ENCODE assay signal across 8 cellular contexts in genomic region chr11:62806611-62807121, GRCh38. TPM values are rescaled to one million over a fixed set of nuclear protein-coding genes. Genes with fewer than 3 reads are reported as not detected.
DNase-seq lines count a peak whose midpoint lies in the region; FAIRE-seq and TF ChIP-seq lines count a peak whose summit lies in the region.

No MANE protein-coding gene starts in this region.

- peaks cover 0 to 2% of the 10 kb centered on the region in 2 experiments for H4K20me1 ChIP-seq in H1 (replicated peaks in 1 of 2; ENCODE audit: control insufficient read depth in 1 of 2, insufficient read depth in 2 of 2, low read length in 2 of 2)

- H3K9me3 ChIP-seq in H1 (ENCODE audit: insufficient read depth in 2 of 2, low read depth in 1 of 2, low read length in 1 of 2) (no peaks in the 10 kb centered on the region), neuronal stem cell (replicated peaks in 1 of 2; ENCODE audit: control insufficient read depth in 2 of 2, insufficient read depth in 1 of 2, low read depth in 1 of 2, low read length in 2 of 2) (no peaks in the 10 kb centered on the region), SJCRH30 (replicated peaks) (no peaks in the 10 kb centered on the region)

- H4K91ac ChIP-seq in H1 (replicated peaks; ENCODE audit: insufficient read length, low read length) (no peak overlapping the region), neuronal stem cell (ENCODE audit: low read depth, low read length, poor library complexity) (no peak overlapping the region)

- H3K4ac ChIP-seq in H1 (replicated peaks; ENCODE audit: insufficient read length, low read depth, low read length), result no peak overlapping the region
- H3K4ac ChIP-seq in neuronal stem cell (ENCODE audit: low read length), result no peak overlapping the region

- H2AK5ac ChIP-seq in H1 (ENCODE audit: low read depth, low read length), result no peak overlapping the region
- H2AK5ac ChIP-seq in neuronal stem cell (ENCODE audit: low read depth, low read length), result no peak overlapping the region

- TF ChIP-seq RAD21 in H1 (IDR thresholded peaks at IDR 0.05 in 1 of 2, conservative IDR thresholded peaks at IDR 0.05 in 1 of 2; ENCODE audit: low read depth in 2 of 2, low read length in 2 of 2), result no peak

- no peak overlapping the region for H3K18ac ChIP-seq in H1 (ENCODE audit: extremely low read depth, low read length)
- no peak overlapping the region for H3K18ac ChIP-seq in neuronal stem cell (ENCODE audit: low read length)

- H3K27me3 ChIP-seq in H1 (replicated peaks in 1 of 4; ENCODE audit: control insufficient read depth in 3 of 4, extremely low read depth in 1 of 4, insufficient read depth in 3 of 4, low read length in 3 of 4) (no peaks in the 10 kb centered on the region), neuronal stem cell (ENCODE audit: control insufficient read depth in 3 of 3, insufficient read depth in 3 of 3, low read depth in 1 of 3, low read length in 3 of 3) (no peaks in the 10 kb centered on the region), SJCRH30 (no peaks in the 10 kb centered on the region)

- TF ChIP-seq EP300 in H1 (IDR thresholded peaks at IDR 0.05; ENCODE audit: borderline replicate concordance in 1 of 2, low read depth in 2 of 2, low read length in 2 of 2), result no peak

- no peak overlapping the region for H3K56ac ChIP-seq in H1 (replicated peaks; ENCODE audit: insufficient read length, low read depth, low read length)

- H3K27ac ChIP-seq in H1 (ENCODE audit: low read depth, low read length) (no peak overlapping the region), neuronal stem cell (replicated peaks; ENCODE audit: low read length) (peak overlapping the region; percentile 26), SJCRH30 (no peak overlapping the region)

- POLR2A ChIA-PET in H1 (lab: Charles Lee; ENCODE audit: partially characterized antibody), result interaction anchor here (0.6 to 10.0 kb wide), 35 partner anchors 9 to 1538 kb away, joined by 3 to 251 read pairs (median 8); partner anchors contain the start of genes B3GAT3, BSCL2, C11orf98 and CSKMT

- peak; percentile 42 for DNase-seq in ELR (ENCODE audit: low read depth)
- DNase-seq in OCI-M1 (lab: John Stamatoyannopoulos, UW), result peak; percentile 44
- no peak for DNase-seq in H1 (ENCODE audit: low read depth in 1 of 2, low spot score in 2 of 2)
- DNase-seq in neuronal stem cell (ENCODE audit: low spot score), result no peak
- no peak for DNase-seq in NCI-H345 treated with DMSO at 0.1 percent for 48 hours (lab: John Stamatoyannopoulos, UW; ENCODE audit: unreplicated experiment)
- DNase-seq in DMS 273 (lab: John Stamatoyannopoulos, UW; ENCODE audit: unreplicated experiment), result no peak
- no peak for DNase-seq in SJCRH30
- no peak for DNase-seq in D341Med (ENCODE audit: low spot score)

- H3K23ac ChIP-seq in H1 (ENCODE audit: insufficient read length) (no peak overlapping the region), neuronal stem cell (ENCODE audit: low read depth, low read length, poor library complexity) (no peak overlapping the region)

- H2BK5ac ChIP-seq in H1 (ENCODE audit: low read depth, low read length) (no peak overlapping the region), neuronal stem cell (ENCODE audit: low read length) (no peak overlapping the region)

- H3K23me2 ChIP-seq in H1 (ENCODE audit: low read depth, low read length), result peaks cover 4% of the 10 kb centered on the region; the same call in 1 of the 2 replicates

- H2AFZ ChIP-seq in H1 (ENCODE audit: low read length), result no peak overlapping the region
- H2AFZ ChIP-seq in neuronal stem cell (ENCODE audit: low read length), result no peak overlapping the region

- 87% methylated on average over 5 of the region's 5 CpGs; no CpG with 5 or more reads in 1 of the 2 experiments for WGBS in H1 (ENCODE audit: extremely low coverage in 1 of 2, insufficient coverage in 1 of 2, insufficient read length in 1 of 2, insufficient replicate concordance in 2 of 2, low coverage in 1 of 2, low lambda C conversion rate in 2 of 2, missing lambda C conversion rate in 1 of 2), 2 experiments
- no CpG with 5 or more reads among the region's 5 CpGs for WGBS in neuronal stem cell (ENCODE audit: extremely low coverage in 2 of 2, insufficient read length in 2 of 2, insufficient replicate concordance in 1 of 2), 2 donors

- peaks cover 5 to 18% of the 10 kb centered on the region in 2 experiments; a peak in 3 of 4 replicates for H3K79me2 ChIP-seq in H1 (ENCODE audit: control insufficient read depth in 1 of 2, insufficient read depth in 2 of 2, low read length in 2 of 2)

- H2BK20ac ChIP-seq in H1 (ENCODE audit: low read length), result no peak overlapping the region

- peaks cover 0 to 5% (median under 1%) of the 10 kb centered on the region in 4 experiments; a peak in 1 of 7 replicates for H3K4me1 ChIP-seq in H1 (replicated peaks in 1 of 4; ENCODE audit: control insufficient read depth in 3 of 4, insufficient read depth in 4 of 4, low read length in 3 of 4)
- H3K4me1 ChIP-seq in neuronal stem cell (ENCODE audit: control insufficient read depth in 2 of 2, insufficient read depth in 1 of 2, low read depth in 1 of 2, low read length in 2 of 2), result peaks cover 12 to 13% of the 10 kb centered on the region in 2 donors
- H3K4me1 ChIP-seq in SJCRH30, result peaks cover 6% of the 10 kb centered on the region; the same call in 1 of the 2 replicates

- H3K79me1 ChIP-seq in H1 (ENCODE audit: low read depth, low read length) (peaks cover 6% of the 10 kb centered on the region; the same call in 1 of the 2 replicates), neuronal stem cell (ENCODE audit: low read depth, low read length) (no peaks in the 10 kb centered on the region)

- peaks cover 3 to 15% (median 10%) of the 10 kb centered on the region in 4 experiments for H3K36me3 ChIP-seq in H1 (ENCODE audit: control insufficient read depth in 2 of 4, insufficient read depth in 4 of 4, low read length in 3 of 4)
- peaks cover 11 to 32% of the 10 kb centered on the region in 2 donors for H3K36me3 ChIP-seq in neuronal stem cell (replicated peaks in 1 of 2; ENCODE audit: control insufficient read depth in 2 of 2, insufficient read depth in 2 of 2, low read length in 2 of 2)
- H3K36me3 ChIP-seq in SJCRH30, result peaks cover 16% of the 10 kb centered on the region

- H2BK15ac ChIP-seq in H1 (ENCODE audit: low read length), result no peak overlapping the region
- H2BK15ac ChIP-seq in neuronal stem cell (ENCODE audit: low read length), result peak overlapping the region; percentile 41

- H3K9ac ChIP-seq in H1 (replicated peaks in 1 of 4; ENCODE audit: extremely low read depth in 1 of 4, low read depth in 3 of 4, low read length in 3 of 4), result no peak overlapping the region; a peak in 3 of 7 replicates
- H3K9ac ChIP-seq in neuronal stem cell (ENCODE audit: low read depth, low read length, poor library complexity), result peak overlapping the region; percentile 24

- no peak overlapping the region for H3K14ac ChIP-seq in H1 (ENCODE audit: insufficient read length)
- no peak overlapping the region for H3K14ac ChIP-seq in neuronal stem cell (ENCODE audit: low read length)

- TF ChIP-seq CTCF in H1 (IDR thresholded peaks at IDR 0.05; ENCODE audit: control extremely low read depth in 1 of 3, insufficient read depth in 1 of 3, low read depth in 1 of 3, low read length in 3 of 3), result no peak

- H2BK12ac ChIP-seq in H1 (ENCODE audit: low read depth, low read length) (no peak overlapping the region), neuronal stem cell (ENCODE audit: low read length) (no peak overlapping the region)

- no peak for FAIRE-seq in H1 (lab: Jason Lieb, UNC)

- H3K4me2 ChIP-seq in H1 (ENCODE audit: insufficient read depth in 1 of 2, low read depth in 2 of 2, low read length in 2 of 2), result peak overlapping the region; percentile 81 to 93; a peak in 2 of 4 replicates
- H3K4me2 ChIP-seq in neuronal stem cell (ENCODE audit: insufficient read depth, low read length, poor library complexity, severe bottlenecking), result no peak overlapping the region

- no peak overlapping the region for H4K8ac ChIP-seq in H1 (ENCODE audit: extremely low read depth, insufficient read depth, low read length)
- no peak overlapping the region for H4K8ac ChIP-seq in neuronal stem cell (ENCODE audit: low read depth, low read length)

- TF ChIP-seq POLR2A in H1 (IDR thresholded peaks at IDR 0.05; ENCODE audit: control extremely low read depth in 1 of 2, low read depth in 2 of 2, low read length in 2 of 2), result no peak

- peak overlapping the region in 1 of 4 experiments; percentile 78; a peak in 3 of 8 replicates for H3K4me3 ChIP-seq in H1 (ENCODE audit: extremely low read depth in 1 of 4, insufficient read depth in 2 of 4, low read depth in 3 of 4, low read length in 4 of 4)
- H3K4me3 ChIP-seq in neuronal stem cell (ENCODE audit: low read length in 2 of 2), result no peak overlapping the region
- no peak overlapping the region for H3K4me3 ChIP-seq in SJCRH30

- CTCF ChIA-PET in H1 (lab: Charles Lee; ENCODE audit: partially characterized antibody), result interaction anchor here (1.0 to 1.7 kb wide), 8 partner anchors 10 to 68 kb away, joined by 3 to 5 read pairs (median 3); partner anchors contain the start of genes TMEM179B and TMEM223

- no peak overlapping the region for H2BK120ac ChIP-seq in H1 (replicated peaks; ENCODE audit: low read depth, low read length)
- H2BK120ac ChIP-seq in neuronal stem cell (ENCODE audit: low read depth, low read length), result no peak overlapping the region

- H4K5ac ChIP-seq in H1 (ENCODE audit: insufficient read length, low read depth, low read length), result no peak overlapping the region

RNA-seq across cellular contexts. Expression of gene NXF1, which starts 1.4 kb away (rescaled TPM):
- total RNA-seq in H1 (2021; fragmentation: NEBNext Ultra II Directional; extraction: Animal tissue kit (Norgen Biotek cat#: 25700)), result 44.8 and 49.8 TPM in 2 replicates
- polyA plus RNA-seq in H1 (2011; rRNA removed), result 48.1 and 63.6 TPM in 2 replicates
- 27.3 TPM for polyA plus RNA-seq in H1 (2011; cell fraction: cytosol; rRNA removed)
- 129 TPM for polyA plus RNA-seq in H1 (2011; cell fraction: nucleus; rRNA removed)
- polyA plus RNA-seq in H1 (2012, experiment 1 of 2), result 51.2 to 60.5 TPM (median 56.5 TPM) in 4 replicates
- 34.5 TPM for polyA plus RNA-seq in H1 (2012, experiment 2 of 2)
- polyA plus RNA-seq in H1 (2013, experiment 1 of 2), result 38.0 TPM
- 35.0 TPM for polyA plus RNA-seq in H1 (2013, experiment 2 of 2)
- polyA minus RNA-seq in H1 (2011; rRNA and poly(A)+ RNA removed), result 31.5 and 31.8 TPM in 2 replicates
- polyA minus RNA-seq in H1 (2011; cell fraction: cytosol; rRNA and poly(A)+ RNA removed), result 20.5 TPM
- 20.0 TPM for polyA minus RNA-seq in H1 (2011; cell fraction: nucleus; rRNA and poly(A)+ RNA removed)
- 32.8 TPM for polyA plus RNA-seq in neuronal stem cell (2013, experiment 1 of 2)
- polyA plus RNA-seq in neuronal stem cell (2013, experiment 2 of 2), result 30.9 TPM
- 56.4 and 59.3 TPM in 2 replicates for total RNA-seq in SJCRH30 (2014; rRNA removed; shearing (Covaris generic))

RNA-seq across cellular contexts. Expression of gene TMEM223, which starts 14.9 kb away (rescaled TPM):
- 22.9 and 23.5 TPM in 2 replicates for total RNA-seq in H1 (2021; fragmentation: NEBNext Ultra II Directional; extraction: Animal tissue kit (Norgen Biotek cat#: 25700))
- 59.7 and 64.1 TPM in 2 replicates for polyA plus RNA-seq in H1 (2011; rRNA removed)
- polyA plus RNA-seq in H1 (2011; cell fraction: cytosol; rRNA removed), result 36.7 TPM
- polyA plus RNA-seq in H1 (2011; cell fraction: nucleus; rRNA removed), result 30.1 TPM
- polyA plus RNA-seq in H1 (2012, experiment 1 of 2), result 15.3 to 23.1 TPM (median 22.1 TPM) in 4 replicates
- 32.6 TPM for polyA plus RNA-seq in H1 (2012, experiment 2 of 2)
- 58.6 TPM for polyA plus RNA-seq in H1 (2013, experiment 1 of 2)
- 64.1 TPM for polyA plus RNA-seq in H1 (2013, experiment 2 of 2)
- polyA minus RNA-seq in H1 (2011; rRNA and poly(A)+ RNA removed), result 9.4 and 15.1 TPM in 2 replicates
- polyA minus RNA-seq in H1 (2011; cell fraction: cytosol; rRNA and poly(A)+ RNA removed), result 15.9 TPM
- 28.7 TPM for polyA minus RNA-seq in H1 (2011; cell fraction: nucleus; rRNA and poly(A)+ RNA removed)
- 41.0 TPM for polyA plus RNA-seq in neuronal stem cell (2013, experiment 1 of 2)
- polyA plus RNA-seq in neuronal stem cell (2013, experiment 2 of 2), result 39.1 TPM
- total RNA-seq in SJCRH30 (2014; rRNA removed; shearing (Covaris generic)), result 13.3 and 18.3 TPM in 2 replicates

RNA-seq across cellular contexts. Expression of gene TMEM179B, which starts 19.5 kb away (rescaled TPM):
- 16.3 and 18.6 TPM in 2 replicates for total RNA-seq in H1 (2021; fragmentation: NEBNext Ultra II Directional; extraction: Animal tissue kit (Norgen Biotek cat#: 25700))
- 62.2 and 65.1 TPM in 2 replicates for polyA plus RNA-seq in H1 (2011; rRNA removed)
- polyA plus RNA-seq in H1 (2011; cell fraction: cytosol; rRNA removed), result 30.6 TPM
- polyA plus RNA-seq in H1 (2011; cell fraction: nucleus; rRNA removed), result 39.7 TPM
- polyA plus RNA-seq in H1 (2012, experiment 1 of 2), result 29.7 to 34.6 TPM (median 32.0 TPM) in 4 replicates
- 51.6 TPM for polyA plus RNA-seq in H1 (2012, experiment 2 of 2)
- polyA plus RNA-seq in H1 (2013, experiment 1 of 2), result 50.7 TPM
- 59.3 TPM for polyA plus RNA-seq in H1 (2013, experiment 2 of 2)
- 28.3 and 34.0 TPM in 2 replicates for polyA minus RNA-seq in H1 (2011; rRNA and poly(A)+ RNA removed)
- polyA minus RNA-seq in H1 (2011; cell fraction: cytosol; rRNA and poly(A)+ RNA removed), result 22.5 TPM
- 30.5 TPM for polyA minus RNA-seq in H1 (2011; cell fraction: nucleus; rRNA and poly(A)+ RNA removed)
- polyA plus RNA-seq in neuronal stem cell (2013, experiment 1 of 2), result 36.7 TPM
- 35.2 TPM for polyA plus RNA-seq in neuronal stem cell (2013, experiment 2 of 2)
- total RNA-seq in SJCRH30 (2014; rRNA removed; shearing (Covaris generic)), result 27.6 and 31.9 TPM in 2 replicates

RNA-seq across cellular contexts. Expression of gene STX5, which starts 25.2 kb away (rescaled TPM):
- total RNA-seq in H1 (2021; fragmentation: NEBNext Ultra II Directional; extraction: Animal tissue kit (Norgen Biotek cat#: 25700)), result 24.2 and 25.3 TPM in 2 replicates
- 23.4 and 28.5 TPM in 2 replicates for polyA plus RNA-seq in H1 (2011; rRNA removed)
- 25.1 TPM for polyA plus RNA-seq in H1 (2011; cell fraction: cytosol; rRNA removed)
- polyA plus RNA-seq in H1 (2011; cell fraction: nucleus; rRNA removed), result 24.0 TPM
- 25.6 to 34.1 TPM (median 29.2 TPM) in 4 replicates for polyA plus RNA-seq in H1 (2012, experiment 1 of 2)
- 28.3 TPM for polyA plus RNA-seq in H1 (2012, experiment 2 of 2)
- 15.6 TPM for polyA plus RNA-seq in H1 (2013, experiment 1 of 2)
- polyA plus RNA-seq in H1 (2013, experiment 2 of 2), result 15.0 TPM
- polyA minus RNA-seq in H1 (2011; rRNA and poly(A)+ RNA removed), result 34.6 and 35.5 TPM in 2 replicates
- 13.8 TPM for polyA minus RNA-seq in H1 (2011; cell fraction: cytosol; rRNA and poly(A)+ RNA removed)
- polyA minus RNA-seq in H1 (2011; cell fraction: nucleus; rRNA and poly(A)+ RNA removed), result 15.9 TPM
- 30.8 TPM for polyA plus RNA-seq in neuronal stem cell (2013, experiment 1 of 2)
- 30.7 TPM for polyA plus RNA-seq in neuronal stem cell (2013, experiment 2 of 2)
- 22.7 and 27.5 TPM in 2 replicates for total RNA-seq in SJCRH30 (2014; rRNA removed; shearing (Covaris generic))

RNA-seq across cellular contexts. Expression of gene TEX54, which starts 26.0 kb away (rescaled TPM):
- 1.2 TPM in 1 of 2 replicates, not detected in the other for total RNA-seq in H1 (2021; fragmentation: NEBNext Ultra II Directional; extraction: Animal tissue kit (Norgen Biotek cat#: 25700))
- not detected in 2 replicates for polyA plus RNA-seq in H1 (2011; rRNA removed)
- polyA plus RNA-seq in H1 (2011; cell fraction: cytosol; rRNA removed), result not detected
- polyA plus RNA-seq in H1 (2011; cell fraction: nucleus; rRNA removed), result not detected
- polyA plus RNA-seq in H1 (2012, experiment 1 of 2), result 0.92 to 1.3 TPM (median 1.1 TPM) in 3 of 4 replicates, not detected in the other
- polyA plus RNA-seq in H1 (2012, experiment 2 of 2), result not detected
- polyA plus RNA-seq in H1 (2013, experiment 1 of 2), result not detected
- not detected for polyA plus RNA-seq in H1 (2013, experiment 2 of 2)
- not detected in 2 replicates for polyA minus RNA-seq in H1 (2011; rRNA and poly(A)+ RNA removed)
- not detected for polyA minus RNA-seq in H1 (2011; cell fraction: cytosol; rRNA and poly(A)+ RNA removed)
- 1.8 TPM for polyA minus RNA-seq in H1 (2011; cell fraction: nucleus; rRNA and poly(A)+ RNA removed)
- polyA plus RNA-seq in neuronal stem cell (2013, experiment 1 of 2), result not detected
- polyA plus RNA-seq in neuronal stem cell (2013, experiment 2 of 2), result 0.11 TPM
- not detected in 2 replicates for total RNA-seq in SJCRH30 (2014; rRNA removed; shearing (Covaris generic))

Comparison
In these comparisons a context has a peak if more than half of its experiments do, and no peak if none do; other contexts are left out.
1. DNase-seq: peak in ELR (single experiment) and OCI-M1 (single experiment); none in H1 (0 of 2), neuronal stem cell (single experiment), NCI-H345 treated with DMSO at 0.1 percent for 48 hours (single experiment), DMS 273 (single experiment), SJCRH30 (0 of 2) and D341Med (single experiment).